Comparison of ENCODE assay signal across 27 cellular contexts in genomic region chr2:69936913-69937312, GRCh38. TPM values are rescaled to one million over a fixed set of nuclear protein-coding genes. Genes with fewer than 3 reads are reported as not detected.
DNase-seq lines count a peak whose midpoint lies in the region; ATAC-seq and TF ChIP-seq lines count a peak whose summit lies in the region.
"Had no signal": no experiment of that assay in that cellular context is flagged by ENCODE, and none has a peak within 500 bp of the region (broad histone marks: within the 10 kb centered on the region; RNA-seq: fewer than 3 reads in every experiment).

No MANE protein-coding gene starts in this region.

- intact Hi-C loops in MCF 10A (cut with micrococcal nuclease), result no loop called here

- POLR2A ChIA-PET in MCF 10A (lab: Yijun Ruan, JAX), result interaction anchor here (1.5 kb wide), 1 partner anchor 254 kb away, joined by 6 read pairs; the partner anchor contains the start of gene C2orf42

- CTCF ChIA-PET in MCF 10A (lab: Yijun Ruan, JAX), result interaction anchor here (0.7 kb wide), 1 partner anchor 14 kb away, joined by 3 read pairs; no protein-coding TSS in a partner anchor

- H3K27ac Mint-ChIP-seq in activated naive CD4-positive, alpha-beta T cell treated with anti-CD3 and anti-CD28 coated beads, Interleukin-2, amount 50 U/mL, for 24 hours, result peak overlapping the region; percentile 51
- H3K27ac Mint-ChIP-seq in activated T-helper 17 cell treated with anti-CD3 and anti-CD28 coated beads, Interleukin-2, amount 50 U/mL, for 72 hours, result peak overlapping the region; percentile 91
- H3K27ac Mint-ChIP-seq in MCF 10A (ENCODE audit: low read depth, unreplicated experiment), result no peak overlapping the region
- H3K27ac Mint-ChIP-seq: activated CD8-positive, alpha-beta T cell treated with anti-CD3 and anti-CD28 coated beads, Interleukin-2, amount 10 ng/mL, durations not matched to agents 7 days and 5 days; activated naive CD8-positive, alpha-beta T cell treated with anti-CD3 and anti-CD28 coated beads, Interleukin-2, amount 10 ng/mL, durations not matched to agents 7 days and 5 days; B cell; type B pancreatic cell had no signal

- H3K36me3 Mint-ChIP-seq in activated naive CD4-positive, alpha-beta T cell treated with anti-CD3 and anti-CD28 coated beads, Interleukin-2, amount 50 U/mL, for 24 hours, result peaks cover 20% of the 10 kb centered on the region
- H3K36me3 Mint-ChIP-seq in activated T-helper 17 cell treated with anti-CD3 and anti-CD28 coated beads, Interleukin-2, amount 50 U/mL, for 72 hours (ENCODE audit: low read depth), result peaks cover 90% of the 10 kb centered on the region
- H3K36me3 Mint-ChIP-seq in MCF 10A (ENCODE audit: insufficient read depth, unreplicated experiment), result peaks cover 77% of the 10 kb centered on the region

- no peak overlapping the region for H3K4me3 Mint-ChIP-seq in activated naive CD4-positive, alpha-beta T cell treated with anti-CD3 and anti-CD28 coated beads, Interleukin-2, amount 50 U/mL, for 24 hours
- no peak overlapping the region for H3K4me3 Mint-ChIP-seq in activated T-helper 17 cell treated with anti-CD3 and anti-CD28 coated beads, Interleukin-2, amount 50 U/mL, for 72 hours
- H3K4me3 Mint-ChIP-seq in MCF 10A (ENCODE audit: unreplicated experiment), result no peak overlapping the region
- H3K4me3 Mint-ChIP-seq: activated CD8-positive, alpha-beta T cell treated with anti-CD3 and anti-CD28 coated beads, Interleukin-2, amount 10 ng/mL, durations not matched to agents 7 days and 5 days; activated naive CD8-positive, alpha-beta T cell treated with anti-CD3 and anti-CD28 coated beads, Interleukin-2, amount 10 ng/mL, durations not matched to agents 7 days and 5 days; activated T-cell treated with anti-CD3 and anti-CD28 coated beads, Interleukin-2, amount 50 U/mL, for 72 hours; B cell; immature natural killer cell; type B pancreatic cell had no signal

- no peak for TF ChIP-seq CTCF in MCF 10A (IDR thresholded peaks at IDR 0.05; ENCODE audit: unreplicated experiment)

- no TSS peak for BruUV-seq in MCF 10A (replicated peaks; lab: Mats Ljungman, UMichigan)

- DNase-seq in activated naive CD4-positive, alpha-beta T cell treated with anti-CD3 and anti-CD28 coated beads, Interleukin-2, amount 50 U/mL, for 16 hours, result no peak
- DNase-seq in islet precursor cell (peak; percentile 75), NCI-H1694 treated with DMSO at 0.1 percent for 48 hours (lab: John Stamatoyannopoulos, UW) (no peak), MCF 10A (ENCODE audit: unreplicated experiment) (no peak)
- DNase-seq: activated CD4-positive, alpha-beta T cell treated with anti-CD3 and anti-CD28 coated beads for 1 hour; activated CD8-positive, alpha-beta T cell treated with anti-CD3 and anti-CD28 coated beads, Interleukin-2, amount 10 ng/mL, durations not matched to agents 7 days and 5 days; activated naive CD8-positive, alpha-beta T cell treated with anti-CD3 and anti-CD28 coated beads, Interleukin-2, amount 10 ng/mL, durations not matched to agents 7 days and 5 days; activated T-cell treated with anti-CD3 and anti-CD28 coated beads, Interleukin-2, amount 50 U/mL, for 72 hours; DMS79; effector CD8-positive, alpha-beta T cell; immature natural killer cell; Karpas-422; MV-4-11; NCI-H2171; NCI-H524 treated with DMSO at 0.1 percent for 48 hours; psoas muscle; SIG-M5 had no signal

- no peak for ATAC-seq in activated T-helper 17 cell treated with anti-CD3 and anti-CD28 coated beads, Interleukin-2, amount 50 U/mL, for 72 hours (replicated peaks)
- no peak for ATAC-seq in GM19395 (IDR thresholded peaks at IDR 0.05; ENCODE audit: unreplicated experiment)
- ATAC-seq: activated CD8-positive, alpha-beta T cell treated with anti-CD3 and anti-CD28 coated beads, Interleukin-2, amount 10 ng/mL, durations not matched to agents 7 days and 5 days; activated T-cell treated with anti-CD3 and anti-CD28 coated beads, Interleukin-2, amount 50 U/mL, for 72 hours; esophagus mucosa; GM12878; Panc1; psoas muscle had no signal

- H3K4me1 Mint-ChIP-seq in activated naive CD4-positive, alpha-beta T cell treated with anti-CD3 and anti-CD28 coated beads, Interleukin-2, amount 50 U/mL, for 24 hours, result peaks cover 20% of the 10 kb centered on the region
- H3K4me1 Mint-ChIP-seq in activated T-helper 17 cell treated with anti-CD3 and anti-CD28 coated beads, Interleukin-2, amount 50 U/mL, for 72 hours, result peaks cover 24% of the 10 kb centered on the region
- H3K4me1 Mint-ChIP-seq in MCF 10A (ENCODE audit: insufficient read depth, unreplicated experiment), result peaks cover 21% of the 10 kb centered on the region

- H3K27me3 Mint-ChIP-seq in activated naive CD4-positive, alpha-beta T cell treated with anti-CD3 and anti-CD28 coated beads, Interleukin-2, amount 50 U/mL, for 24 hours, result no peaks in the 10 kb centered on the region
- H3K27me3 Mint-ChIP-seq in activated T-helper 17 cell treated with anti-CD3 and anti-CD28 coated beads, Interleukin-2, amount 50 U/mL, for 72 hours, result no peaks in the 10 kb centered on the region
- H3K27me3 Mint-ChIP-seq in MCF 10A (ENCODE audit: insufficient read depth, unreplicated experiment), result no peaks in the 10 kb centered on the region
- H3K27me3 Mint-ChIP-seq: activated naive CD8-positive, alpha-beta T cell treated with anti-CD3 and anti-CD28 coated beads, Interleukin-2, amount 10 ng/mL, durations not matched to agents 7 days and 5 days; B cell; type B pancreatic cell had no signal

- H3K27ac ChIP-seq in temporal lobe (ENCODE audit: low read depth, low read length), result peak overlapping the region; percentile 33
- H3K27ac ChIP-seq: hepatocyte, psoas muscle had no signal

- H3K9me3 Mint-ChIP-seq in activated naive CD4-positive, alpha-beta T cell treated with anti-CD3 and anti-CD28 coated beads, Interleukin-2, amount 50 U/mL, for 24 hours, result no peaks in the 10 kb centered on the region
- H3K9me3 Mint-ChIP-seq in activated T-helper 17 cell treated with anti-CD3 and anti-CD28 coated beads, Interleukin-2, amount 50 U/mL, for 72 hours, result no peaks in the 10 kb centered on the region
- H3K9me3 Mint-ChIP-seq in MCF 10A (ENCODE audit: unreplicated experiment), result no peaks in the 10 kb centered on the region
- H3K9me3 Mint-ChIP-seq: activated naive CD8-positive, alpha-beta T cell treated with anti-CD3 and anti-CD28 coated beads, Interleukin-2, amount 10 ng/mL, durations not matched to agents 7 days and 5 days; activated T-cell treated with anti-CD3 and anti-CD28 coated beads, Interleukin-2, amount 50 U/mL, for 72 hours; immature natural killer cell; type B pancreatic cell had no signal

RNA-seq across cellular contexts. Expression of gene MXD1, which starts 22.0 kb away (rescaled TPM):
- total RNA-seq in activated T-helper 17 cell treated with anti-CD3 and anti-CD28 coated beads, Interleukin-2, amount 50 U/mL, for 72 hours, result 10 to 100 TPM; 14.8 to 40.6 TPM
- total RNA-seq in temporal lobe, result 10.6 TPM
- total RNA-seq in MCF 10A (2022), result 63.6 and 71.8 TPM in 2 replicates

RNA-seq across cellular contexts. Expression of gene ASPRV1, which starts 24.5 kb away (rescaled TPM):
- total RNA-seq in activated T-helper 17 cell treated with anti-CD3 and anti-CD28 coated beads, Interleukin-2, amount 50 U/mL, for 72 hours, result 1 to 10 TPM in 1 of 2 donors, under 1 TPM in 1; 0.73 to 3.4 TPM
- total RNA-seq in temporal lobe (1.7 TPM), MCF 10A (2022) (0.20 and 0.23 TPM in 2 replicates)

RNA-seq across cellular contexts. Expression of gene SNRNP27, which starts 43.2 kb away (rescaled TPM):
- 10 to 100 TPM; 54.9 to 60.1 TPM for total RNA-seq in activated T-helper 17 cell treated with anti-CD3 and anti-CD28 coated beads, Interleukin-2, amount 50 U/mL, for 72 hours
- total RNA-seq in temporal lobe, result 48.4 TPM
- 68.9 and 81.0 TPM in 2 replicates for total RNA-seq in MCF 10A (2022)
